In the genomic region with DNA sequence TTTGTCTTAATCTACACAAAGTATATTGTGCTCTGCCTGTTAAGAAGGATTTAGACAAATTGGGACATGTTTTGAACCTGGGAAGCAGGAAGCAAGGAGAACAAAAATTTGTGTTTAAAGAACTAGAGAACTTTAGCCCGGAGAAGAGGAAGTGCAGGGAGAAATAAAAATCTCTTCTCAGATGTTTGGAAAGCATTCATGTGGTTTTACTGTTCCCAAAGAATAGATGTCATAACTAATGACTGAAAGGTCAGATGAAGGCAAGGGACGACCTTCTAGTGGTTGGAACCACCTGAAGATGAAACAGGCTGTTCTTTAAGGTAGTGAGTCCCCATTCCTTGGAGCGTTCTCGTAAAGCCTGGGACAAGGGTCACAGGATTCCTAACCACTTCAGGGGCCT, we compare ENCODE assay signal across 17 cellular contexts. TPM values are rescaled to one million over a fixed set of nuclear protein-coding genes. Genes with fewer than 3 reads are reported as not detected.
DNase-seq lines count a peak whose midpoint lies in the region; ATAC-seq and TF ChIP-seq lines count a peak whose summit lies in the region.
"Had no signal": no experiment of that assay in that cellular context is flagged by ENCODE, and none has a peak within 500 bp of the region (broad histone marks: within the 10 kb centered on the region; RNA-seq: fewer than 3 reads in every experiment).

No MANE protein-coding gene starts in this region.

- no peaks in the 10 kb centered on the region for H3K9me3 ChIP-seq in left lung
- no peaks in the 10 kb centered on the region for H3K9me3 ChIP-seq in thoracic aorta
- H3K9me3 ChIP-seq: ovary had no signal

- H3K4me1 ChIP-seq in left lung, result peaks cover 58 to 84% of the 10 kb centered on the region in 2 donors
- H3K4me1 ChIP-seq in thoracic aorta (ENCODE audit: control insufficient read depth in 1 of 2, low read depth in 2 of 2), result peaks cover 72 to 100% of the 10 kb centered on the region in 2 donors

- ATAC-seq in left lung, result no peak
- no peak for ATAC-seq in thoracic aorta (ENCODE audit: insufficient number of reproducible peaks, low FRiP score, low read depth)
- ATAC-seq in GM21390 (IDR thresholded peaks at IDR 0.05; ENCODE audit: unreplicated experiment), result no peak
- ATAC-seq in GM18867 (IDR thresholded peaks at IDR 0.05; ENCODE audit: unreplicated experiment), result no peak
- ATAC-seq: left lobe of liver; stimulated activated naive CD8-positive, alpha-beta T cell treated with anti-CD3 and anti-CD28 coated beads, Interleukin-15, amount 100 ng/mL, for 72 hours had no signal

- intact Hi-C loops in left lung (cut with DNase I), result loop anchor here in 1 of 2 donors (10.0 kb wide), 2 partner anchors 70 to 130 kb away; no protein-coding TSS in a partner anchor

- H3K4me3 ChIP-seq in left lung (no peak overlapping the region), thoracic aorta (peak overlapping the region; percentile 3), brain microvascular endothelial cell (ENCODE audit: low read depth, low read length) (no peak overlapping the region)
- H3K4me3 ChIP-seq: ovary had no signal

- H3K36me3 ChIP-seq in left lung, result no peaks in the 10 kb centered on the region
- H3K36me3 ChIP-seq in thoracic aorta, result peaks cover 4% of the 10 kb centered on the region
- no peaks in the 10 kb centered on the region for H3K36me3 ChIP-seq in brain microvascular endothelial cell (replicated peaks)
- H3K36me3 ChIP-seq: ovary had no signal

- H3K27me3 ChIP-seq in left lung (no peaks in the 10 kb centered on the region), thoracic aorta (replicated peaks; ENCODE audit: insufficient read depth) (no peaks in the 10 kb centered on the region), brain microvascular endothelial cell (replicated peaks) (no peaks in the 10 kb centered on the region)
- H3K27me3 ChIP-seq: ovary had no signal

- DNase-seq in M059J (ENCODE audit: low read depth) (peak; percentile 52), SW480 (ENCODE audit: low spot score) (peak; percentile 76), left lung (no peak), thoracic aorta (ENCODE audit: low spot score) (no peak), NCI-H1092 treated with DMSO at 0.1 percent for 48 hours (lab: John Stamatoyannopoulos, UW) (no peak), brain microvascular endothelial cell (no peak)
- DNase-seq: activated naive CD8-positive, alpha-beta T cell treated with anti-CD3 and anti-CD28 coated beads, Interleukin-2, amount 10 ng/mL, durations not matched to agents 7 days and 5 days; DMS 273 treated with DMSO at 0.1 percent for 48 hours; effector CD4-positive, alpha-beta T cell; NCI-H1930; ovary; stimulated activated CD4-positive, alpha-beta T cell treated with anti-CD3 and anti-CD28 coated beads, Interleukin-2, amount 100 ng/mL, for 48 hours; stimulated activated naive CD8-positive, alpha-beta T cell treated with anti-CD3 and anti-CD28 coated beads, Interleukin-15, amount 100 ng/mL, for 72 hours had no signal

- H3K27ac ChIP-seq in left lung (peak overlapping the region; percentile 28 to 72), thoracic aorta (peak overlapping the region; percentile 90 to 94), brain microvascular endothelial cell (no peak overlapping the region)
- H3K27ac ChIP-seq: ovary had no signal

- in situ Hi-C loops in brain microvascular endothelial cell (cut with HindIII; ENCODE audit: low pct_ligation_motif_present, low sequenced_read_pairs), result no loop called here

- TF ChIP-seq CTCF in left lung (IDR thresholded peaks at IDR 0.05), result no peak
- no peak for TF ChIP-seq CTCF in thoracic aorta (IDR thresholded peaks at IDR 0.05)
- no peak for TF ChIP-seq CTCF in brain microvascular endothelial cell (IDR thresholded peaks at IDR 0.05; ENCODE audit: low read depth, low read length, missing control alignments)

RNA-seq across cellular contexts. Expression of gene IRAG1, which starts 38.3 kb away (rescaled TPM):
- 18.4 and 27.5 TPM in 2 replicates for total RNA-seq in M059J (2014; rRNA removed; shearing (Covaris generic))
- total RNA-seq in left lung (10 to 100 TPM; 17.0 to 17.5 TPM), thoracic aorta (100 to 1,000 TPM; 281 to 393 TPM)
- total RNA-seq: activated naive CD8-positive, alpha-beta T cell treated with anti-CD3 and anti-CD28 coated beads, Interleukin-2, amount 10 ng/mL, durations not matched to agents 7 days and 5 days; T-helper 2 cell treated with Interferon-gamma antibody and Interleukin-4, amounts not matched to agents 100 ng/mL and 5 ng/mL, for 36 hours had no signal

Comparison
In these comparisons a context has a peak if more than half of its experiments do, and no peak if none do; other contexts are left out.
1. DNase-seq: peak in M059J (single experiment) and SW480 (single experiment); none in left lung (0 of 2), thoracic aorta (single experiment), NCI-H1092 treated with DMSO at 0.1 percent for 48 hours (single experiment) and brain microvascular endothelial cell (single experiment).